ENCODE assay signal across 15 cellular contexts in the genomic region with DNA sequence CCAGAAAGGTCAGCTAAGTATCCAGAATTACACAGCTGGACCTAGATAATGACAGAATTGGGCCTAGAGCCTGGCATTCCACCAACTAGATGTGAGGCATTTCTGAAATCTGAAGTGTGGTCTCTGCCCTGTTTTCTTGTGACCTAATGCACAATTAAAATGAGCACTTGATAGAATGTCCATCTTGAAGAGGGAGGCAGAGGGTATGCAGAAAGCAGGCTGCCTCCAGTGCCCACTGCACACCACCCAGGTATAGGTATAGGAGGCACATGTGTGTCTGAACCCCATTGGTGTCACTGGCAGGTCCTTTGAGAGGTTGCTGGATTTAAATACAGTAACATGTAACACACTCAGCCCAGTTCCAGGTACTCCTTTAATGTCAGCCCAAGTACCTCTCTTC. TPM values are rescaled to one million over a fixed set of nuclear protein-coding genes. Genes with fewer than 3 reads are reported as not detected.
DNase-seq lines count a peak whose midpoint lies in the region; ATAC-seq, FAIRE-seq and TF ChIP-seq lines count a peak whose summit lies in the region.
"Had no signal": no experiment of that assay in that cellular context is flagged by ENCODE, and none has a peak within 500 bp of the region (broad histone marks: within the 10 kb centered on the region; RNA-seq: fewer than 3 reads in every experiment).

No MANE protein-coding gene starts in this region.

- H3K36me3 Mint-ChIP-seq in glutamatergic neuron (ENCODE audit: unreplicated experiment) (peaks cover 3% of the 10 kb centered on the region), type B pancreatic cell (peaks cover 22% of the 10 kb centered on the region)

- H3K9ac ChIP-seq in HepG2 (ENCODE audit: insufficient read depth, low read depth, low read length) (no peak overlapping the region), SU-DHL-6 (ENCODE audit: low read length) (peak overlapping the region; percentile 81; the same call in 1 of the 2 replicates)

- peaks cover 10% of the 10 kb centered on the region for H3K27me3 Mint-ChIP-seq in glutamatergic neuron (ENCODE audit: unreplicated experiment)
- H3K27me3 Mint-ChIP-seq in type B pancreatic cell, result peaks cover 7% of the 10 kb centered on the region

- in situ Hi-C loops in HepG2 (cut with HindIII; ENCODE audit: extremely low pct_ligation_motif_present, low pct_unique_long_range_greater_than_20kb), result loop anchor here (25.0 kb wide), 1 partner anchor 633 kb away; a partner anchor contains a TSS

- H3K4me3 Mint-ChIP-seq in glutamatergic neuron (ENCODE audit: unreplicated experiment) (peak overlapping the region; percentile 100), type B pancreatic cell (peak overlapping the region; percentile 99)

- intact Hi-C loops in HepG2 (cut with micrococcal nuclease; ENCODE audit: unreplicated experiment), result no loop called here
- intact Hi-C loops in right lobe of liver (cut with DNase I), result no loop called here

- H3K4me3 ChIP-seq in HepG2 (replicated peaks in 1 of 3; ENCODE audit: insufficient read depth in 1 of 3, low read depth in 2 of 3, low read length in 3 of 3), result peak overlapping the region in 2 of 3 experiments; percentile 82 to 83; a peak in 2 of 6 replicates
- no peak overlapping the region for H3K4me3 ChIP-seq in right lobe of liver
- no peak overlapping the region for H3K4me3 ChIP-seq in SU-DHL-6 (ENCODE audit: insufficient read depth, low read length, poor library complexity, severe bottlenecking)

- CTCF ChIA-PET in HepG2 (lab: Yijun Ruan, JAX; ENCODE audit: low intra/inter-chr PET ratio, low total read pairs), result no interaction called here

- no peaks in the 10 kb centered on the region; the same call in 1 of the 2 replicates for H3F3A ChIP-seq in SU-DHL-6 (ENCODE audit: insufficient read depth)

- H3K4me1 Mint-ChIP-seq in glutamatergic neuron (ENCODE audit: low read depth, unreplicated experiment) (peaks cover 27% of the 10 kb centered on the region), type B pancreatic cell (ENCODE audit: unreplicated experiment) (peaks cover 29% of the 10 kb centered on the region)

- peaks cover 4 to 19% of the 10 kb centered on the region in 2 experiments; a peak in 4 of 5 replicates for H3K36me3 ChIP-seq in HepG2 (replicated peaks in 1 of 2; ENCODE audit: control insufficient read depth in 1 of 2, insufficient read depth in 2 of 2, low read length in 2 of 2)
- peaks cover 0 to 12% (median 0%) of the 10 kb centered on the region in 4 donors for H3K36me3 ChIP-seq in right lobe of liver
- H3K36me3 ChIP-seq in SU-DHL-6 (ENCODE audit: low read length), result peaks cover 8% of the 10 kb centered on the region; the same call in 1 of the 2 replicates

- H3K9me3 ChIP-seq in HepG2 (ENCODE audit: low read length) (no peaks in the 10 kb centered on the region), right lobe of liver (no peaks in the 10 kb centered on the region), SU-DHL-6 (ENCODE audit: insufficient read depth, low read length) (no peaks in the 10 kb centered on the region)

- BruUV-seq in HepG2 (replicated peaks; lab: Mats Ljungman, UMichigan), result no TSS peak

- H3K9me2 ChIP-seq in SU-DHL-6 (replicated peaks; ENCODE audit: insufficient read depth, low read length), result no peaks in the 10 kb centered on the region

- ATAC-seq in HepG2 (no peak), right lobe of liver (no peak), HG02870 (IDR thresholded peaks at IDR 0.05; ENCODE audit: unreplicated experiment) (no peak)

- no peaks in the 10 kb centered on the region; a peak in 1 of 5 replicates for H3K27me3 ChIP-seq in HepG2 (ENCODE audit: control insufficient read depth in 1 of 2, insufficient read depth in 2 of 2, low read length in 2 of 2)
- H3K27me3 ChIP-seq in right lobe of liver, result no peaks in the 10 kb centered on the region
- H3K27me3 ChIP-seq in SU-DHL-6 (ENCODE audit: low read length), result no peaks in the 10 kb centered on the region
- H3K27me3 ChIP-seq: dorsolateral prefrontal cortex had no signal

- no peak for TF ChIP-seq RAD21 in HepG2 (CRISPR knock-in tag; IDR thresholded peaks at IDR 0.05)

- FAIRE-seq in HepG2 (lab: Jason Lieb, UNC), result no peak
- FAIRE-seq: G401.6 had no signal

- TF ChIP-seq POLR2A in HepG2 (IDR thresholded peaks at IDR 0.05; ENCODE audit: insufficient read depth in 1 of 2, low read depth in 2 of 2, low read length in 2 of 2) (0 out of 4 replicates have a peak, but pooled peaks of 1 of the 2 experiments have one; percentile 10), right lobe of liver (IDR thresholded peaks at IDR 0.05) (no peak)

- H3K27ac Mint-ChIP-seq in glutamatergic neuron (ENCODE audit: unreplicated experiment), result no peak overlapping the region
- H3K27ac Mint-ChIP-seq in type B pancreatic cell, result no peak overlapping the region

- peaks cover 56% of the 10 kb centered on the region for H3K79me2 ChIP-seq in HepG2 (ENCODE audit: insufficient read depth, low read length)
- H3K79me2 ChIP-seq in SU-DHL-6 (ENCODE audit: insufficient read depth, low read length), result peaks cover 67% of the 10 kb centered on the region

- POLR2A ChIA-PET in HepG2 (lab: Yijun Ruan, JAX), result no interaction called here

- DNase-seq in HepG2 (ENCODE audit: low spot score) (no peak), right lobe of liver (no peak), glutamatergic neuron (no peak), type B pancreatic cell (ENCODE audit: extremely low spot score, unreplicated experiment) (no peak), SW480 (ENCODE audit: low spot score) (no peak), ureter (ENCODE audit: low spot score) (no peak)
- DNase-seq: AML-193; dorsolateral prefrontal cortex; NCI-H2171 treated with DMSO at 0.1 percent for 48 hours; stimulated activated CD4-positive, alpha-beta T cell treated with anti-CD3 and anti-CD28 coated beads, Interleukin-2, amount 100 ng/mL, for 48 hours; stimulated activated naive CD4-positive, alpha-beta T cell treated with Interleukin-2 at 50 U/mL for 16 hours; T-helper 9 cell had no signal

- H3K27ac ChIP-seq in HepG2 (ENCODE audit: extremely low read length, insufficient read depth, low read length) (no peak overlapping the region), right lobe of liver (no peak overlapping the region), SU-DHL-6 (ENCODE audit: low read depth, low read length) (no peak overlapping the region)

- H2AFZ ChIP-seq in HepG2 (ENCODE audit: low read length) (no peak overlapping the region), SU-DHL-6 (ENCODE audit: low read depth, low read length, severe bottlenecking) (no peak overlapping the region)

- H3K4me1 ChIP-seq in HepG2 (ENCODE audit: insufficient read depth, low read length) (peaks cover 35% of the 10 kb centered on the region), right lobe of liver (peaks cover 0 to 9% (median 4%) of the 10 kb centered on the region in 4 donors)

- H4K20me1 ChIP-seq in HepG2 (ENCODE audit: insufficient read depth, low read length) (no peaks in the 10 kb centered on the region), SU-DHL-6 (ENCODE audit: low read depth, low read length) (peaks cover 10% of the 10 kb centered on the region; the same call in 1 of the 2 replicates)

- peaks cover 17% of the 10 kb centered on the region for H3K9me3 Mint-ChIP-seq in glutamatergic neuron (ENCODE audit: unreplicated experiment)
- no peaks in the 10 kb centered on the region for H3K9me3 Mint-ChIP-seq in type B pancreatic cell

- no peak for TF ChIP-seq EP300 in HepG2 (IDR thresholded peaks at IDR 0.05; ENCODE audit: low read depth in 2 of 2, low read length in 2 of 2)
- no peak for TF ChIP-seq EP300 in HepG2 (CRISPR knock-in tag; IDR thresholded peaks at IDR 0.05; ENCODE audit: borderline replicate concordance)

- TF ChIP-seq CTCF in HepG2 (CRISPR knock-in tag; IDR thresholded peaks at IDR 0.05) (no peak), right lobe of liver (IDR thresholded peaks at IDR 0.05) (no peak), SU-DHL-6 (IDR thresholded peaks at IDR 0.05; ENCODE audit: insufficient read depth, low read length, poor library complexity, severe bottlenecking) (no peak), glutamatergic neuron (IDR thresholded peaks at IDR 0.05; ENCODE audit: partially characterized antibody, unreplicated experiment) (no peak), type B pancreatic cell (conservative IDR thresholded peaks at IDR 0.05) (no peak)

- H3K4me2 ChIP-seq in HepG2 (ENCODE audit: low read depth, low read length) (peak overlapping the region; percentile 89), SU-DHL-6 (ENCODE audit: low read depth, low read length, poor library complexity, severe bottlenecking) (peak overlapping the region; percentile 85)

TF ChIP-seq in HepG2, 621 proteins besides CTCF, POLR2A, EP300 and RAD21 (continues in another document):
- TF ChIP-seq ZMYM4 (CRISPR knock-in tag; IDR thresholded peaks at IDR 0.05) (no peak), ZNF629 (CRISPR knock-in tag; conservative IDR thresholded peaks at IDR 0.05) (0 out of 2 replicates have a peak, but pooled peaks have one; percentile 13)

RNA-seq across cellular contexts. Expression of a gene that starts 2.4 kb away (rescaled TPM):
- total RNA-seq in HepG2 (2016; rRNA removed; fragmentation: Illumina TruSeq; extraction: Trizol) (51.2 and 74.1 TPM in 2 replicates), right lobe of liver (10 to 100 TPM; 18.1 to 23.7 (median 20.5) TPM), glutamatergic neuron (ENCODE audit: unreplicated experiment) (48.1 TPM), type B pancreatic cell (ENCODE audit: low replicate concordance) (73.4 and 77.4 TPM in 2 replicates), ureter (75.5 TPM)
- total RNA-seq in HepG2 (2016; cell fraction: cytosol; rRNA removed; fragmentation: Illumina TruSeq; extraction: Trizol; ENCODE audit: low read depth), result 6.4 and 7.9 TPM in 2 replicates
- 58.2 and 73.0 TPM in 2 replicates for total RNA-seq in HepG2 (2016; cell fraction: insoluble cytoplasmic fraction; rRNA removed; fragmentation: Illumina TruSeq; extraction: Trizol)
- total RNA-seq in HepG2 (2016; cell fraction: membrane; rRNA removed; fragmentation: Illumina TruSeq; extraction: Trizol), result 16.3 and 18.0 TPM in 2 replicates
- total RNA-seq in HepG2 (2016; cell fraction: nucleus; rRNA removed; fragmentation: Illumina TruSeq; extraction: Trizol), result 49.4 and 55.6 TPM in 2 replicates
- polyA plus RNA-seq in HepG2 (2011; rRNA removed), result 16.7 and 19.5 TPM in 2 replicates
- polyA plus RNA-seq in HepG2 (2011; cell fraction: cytosol; rRNA removed), result 10.4 and 16.4 TPM in 2 replicates
- polyA plus RNA-seq in HepG2 (2011; cell fraction: nucleus; rRNA removed), result 12.0 and 15.3 TPM in 2 replicates
- 24.8 and 27.2 TPM in 2 replicates for polyA plus RNA-seq in HepG2 (2012)
- 3.2 and 3.8 TPM in 2 replicates for polyA plus RNA-seq in HepG2 (2016; cell fraction: cytosol; fragmentation: Illumina TruSeq; extraction: Trizol; ENCODE audit: low read depth)
- polyA plus RNA-seq in HepG2 (2016; cell fraction: insoluble cytoplasmic fraction; fragmentation: Illumina TruSeq; extraction: Trizol; ENCODE audit: low read depth), result 63.2 and 64.8 TPM in 2 replicates
- 10.0 and 10.2 TPM in 2 replicates for polyA plus RNA-seq in HepG2 (2016; cell fraction: membrane; fragmentation: Illumina TruSeq; extraction: Trizol; ENCODE audit: low read depth)
- polyA plus RNA-seq in HepG2 (2016; cell fraction: nucleus; fragmentation: Illumina TruSeq; extraction: Trizol; ENCODE audit: insufficient read depth, low read depth), result 34.8 and 37.8 TPM in 2 replicates
- 30.0 and 49.9 TPM in 2 replicates for polyA minus RNA-seq in HepG2 (2011; rRNA and poly(A)+ RNA removed; ENCODE audit: low replicate concordance)
- polyA minus RNA-seq in HepG2 (2011; cell fraction: cytosol; rRNA and poly(A)+ RNA removed), result 20.3 and 36.7 TPM in 2 replicates
- polyA minus RNA-seq in HepG2 (2011; cell fraction: nucleus; rRNA and poly(A)+ RNA removed), result 65.0 and 65.8 TPM in 2 replicates

Comparison
In these comparisons a context has a peak if more than half of its experiments do, and no peak if none do; other contexts are left out.
1. H3K4me3 ChIP-seq: peak in HepG2 (2 of 3); none in right lobe of liver (0 of 3) and SU-DHL-6 (single experiment).